In genomic region chr1:154870117-154870571, GRCh38 we compare ENCODE assay signal across 1 cellular context.
TF ChIP-seq lines count a peak whose summit lies in the region.

KCNN3 (minus strand) TSS chr1:154870281; CDS start chr1:154869964, 317 bp downstream.

TF ChIP-seq in K562, 482 proteins besides CTCF, POLR2A, EP300 and RAD21 (continued from another document and continues in another):
- TF ChIP-seq CEBPZ (IDR thresholded peaks at IDR 0.05; ENCODE audit: borderline replicate concordance, low read depth, low read length), result no peak
- no peak for TF ChIP-seq CHAMP1 (IDR thresholded peaks at IDR 0.05)
- TF ChIP-seq GMEB1 (CRISPR knock-in tag; IDR thresholded peaks at IDR 0.05), result no peak
- TF ChIP-seq SMARCB1 (IDR thresholded peaks at IDR 0.05; ENCODE audit: insufficient read length, low read depth), result no peak
- no peak for TF ChIP-seq ZNF785 (CRISPR knock-in tag; IDR thresholded peaks at IDR 0.05)
- TF ChIP-seq SIX5 (IDR thresholded peaks at IDR 0.05; ENCODE audit: borderline replicate concordance in 1 of 2, insufficient read depth in 1 of 2, low read depth in 1 of 2, low read length in 2 of 2), result peak; percentile 61 to 69; a peak in 3 of 4 replicates
- no peak; the same call in 1 of the 2 replicates for TF ChIP-seq USF1 (CRISPR knock-in tag; IDR thresholded peaks at IDR 0.05)
- TF ChIP-seq NR3C1 (CRISPR knock-in tag; IDR thresholded peaks at IDR 0.05), result no peak
- TF ChIP-seq TGIF2 (CRISPR knock-in tag; IDR thresholded peaks at IDR 0.05), result no peak
- peak in 1 of 2 experiments; percentile 65; a peak in 1 of 4 replicates for TF ChIP-seq MAZ (CRISPR knock-in tag; conservative IDR thresholded peaks at IDR 0.05 in 1 of 2, IDR thresholded peaks at IDR 0.05 in 1 of 2)
- TF ChIP-seq HOMEZ (CRISPR knock-in tag; IDR thresholded peaks at IDR 0.05), result no peak
- TF ChIP-seq DACH1 (IDR thresholded peaks at IDR 0.05; ENCODE audit: partially characterized antibody), result peak; percentile 20
- peak; percentile 52 for TF ChIP-seq HMGN3 (IDR thresholded peaks at IDR 0.05; ENCODE audit: borderline replicate concordance, extremely low read depth, insufficient read length, low read depth, low read length)
- TF ChIP-seq KAT8 (IDR thresholded peaks at IDR 0.05; ENCODE audit: low read depth), result no peak
- no peak for TF ChIP-seq SAFB (IDR thresholded peaks at IDR 0.05; ENCODE audit: borderline replicate concordance, low read depth, low read length)
- TF ChIP-seq DEAF1 (CRISPR knock-in tag; IDR thresholded peaks at IDR 0.05), result no peak
- TF ChIP-seq EGR1 (conservative IDR thresholded peaks at IDR 0.05), result no peak
- TF ChIP-seq ATF7 (IDR thresholded peaks at IDR 0.05), result 0 out of 2 replicates have a peak, but pooled peaks have one; percentile 42
- TF ChIP-seq SREBF2 (CRISPR knock-in tag; IDR thresholded peaks at IDR 0.05), result no peak
- no peak; the same call in 1 of the 2 replicates for TF ChIP-seq LCOR (CRISPR knock-in tag; IDR thresholded peaks at IDR 0.05)
- no peak for TF ChIP-seq TFE3 (CRISPR knock-in tag; IDR thresholded peaks at IDR 0.05)
- TF ChIP-seq ZNF143 (CRISPR knock-in tag; IDR thresholded peaks at IDR 0.05), result peak; percentile 89
- no peak for TF ChIP-seq BRD4 (IDR thresholded peaks at IDR 0.05)
- no peak for TF ChIP-seq RBM34 (IDR thresholded peaks at IDR 0.05; ENCODE audit: borderline replicate concordance, insufficient read depth, low read length)
- no peak for TF ChIP-seq MAFK (IDR thresholded peaks at IDR 0.05; ENCODE audit: low read length)
- 0 out of 2 replicates have a peak, but pooled peaks have one; percentile 43 for TF ChIP-seq CTBP1 (IDR thresholded peaks at IDR 0.05; ENCODE audit: borderline replicate concordance)
- no peak for TF ChIP-seq E2F4 (CRISPR knock-in tag; IDR thresholded peaks at IDR 0.05; ENCODE audit: low read depth)
- no peak for TF ChIP-seq RFX5 (IDR thresholded peaks at IDR 0.05; ENCODE audit: low read depth, low read length)
- TF ChIP-seq MED1 (CRISPR knock-in tag; IDR thresholded peaks at IDR 0.05; ENCODE audit: borderline replicate concordance), result no peak
- TF ChIP-seq NFIC (IDR thresholded peaks at IDR 0.05), result no peak
- no peak for TF ChIP-seq POLR3G (IDR thresholded peaks at IDR 0.05; ENCODE audit: extremely low read depth, insufficient read length, insufficient replicate concordance)
- TF ChIP-seq ZNF253 (CRISPR knock-in tag; conservative IDR thresholded peaks at IDR 0.05), result no peak
- no peak for TF ChIP-seq PBX2 (CRISPR knock-in tag; IDR thresholded peaks at IDR 0.05; ENCODE audit: low read depth)
- no peak for TF ChIP-seq PBX2 (tag; conservative IDR thresholded peaks at IDR 0.05; ENCODE audit: low read depth)
- no peak for TF ChIP-seq ZNF175 (CRISPR knock-in tag; IDR thresholded peaks at IDR 0.05; ENCODE audit: low read depth)
- TF ChIP-seq E2F6 (IDR thresholded peaks at IDR 0.05; ENCODE audit: borderline replicate concordance in 1 of 2, extremely low read depth in 1 of 2, insufficient read depth in 1 of 2, insufficient read length in 1 of 2, low read depth in 1 of 2, low read length in 1 of 2, poor library complexity in 1 of 2, severe bottlenecking in 1 of 2), result no peak
- TF ChIP-seq ZNF445 (CRISPR knock-in tag; IDR thresholded peaks at IDR 0.05; ENCODE audit: low read depth), result no peak
- TF ChIP-seq TFAP4 (CRISPR knock-in tag; IDR thresholded peaks at IDR 0.05; ENCODE audit: borderline replicate concordance), result peak; percentile 84
- TF ChIP-seq ERF (CRISPR knock-in tag; IDR thresholded peaks at IDR 0.05), result no peak
- no peak for TF ChIP-seq HDAC2 (IDR thresholded peaks at IDR 0.05)
